In genomic region chr7:102191556-102192203, GRCh38 we compare ENCODE assay signal across 1 cellular context.
TF ChIP-seq lines count a peak whose summit lies in the region.

No MANE protein-coding gene starts in this region.

TF ChIP-seq in H1, 55 proteins besides CTCF, POLR2A, EP300 and RAD21:
- TF ChIP-seq PHF8 (conservative IDR thresholded peaks at IDR 0.05; ENCODE audit: low read depth, low read length) = no peak
- no peak for TF ChIP-seq SIX5 (IDR thresholded peaks at IDR 0.05; ENCODE audit: low read depth, low read length)
- no peak for TF ChIP-seq CREB1 (IDR thresholded peaks at IDR 0.05)
- TF ChIP-seq JUN (IDR thresholded peaks at IDR 0.05; ENCODE audit: low read depth, low read length) = no peak
- no peak for TF ChIP-seq TCF12 (IDR thresholded peaks at IDR 0.05; ENCODE audit: low read depth, low read length)
- no peak for TF ChIP-seq POLR2AphosphoS5 (IDR thresholded peaks at IDR 0.05; ENCODE audit: low read depth, low read length)
- no peak for TF ChIP-seq ASH2L (IDR thresholded peaks at IDR 0.05; ENCODE audit: low read length)
- no peak for TF ChIP-seq TAF7 (optimal IDR thresholded peaks at IDR 0.05; ENCODE audit: borderline replicate concordance, low read depth, low read length)
- TF ChIP-seq BACH1 (IDR thresholded peaks at IDR 0.05; ENCODE audit: low read length) = no peak
- no peak for TF ChIP-seq ATF2 (IDR thresholded peaks at IDR 0.05; ENCODE audit: low read length)
- no peak for TF ChIP-seq USF2 (IDR thresholded peaks at IDR 0.05; ENCODE audit: low read length)
- TF ChIP-seq CTBP2 (IDR thresholded peaks at IDR 0.05; ENCODE audit: borderline replicate concordance, insufficient read depth, insufficient read length, low read length) = no peak
- no peak for TF ChIP-seq KDM1A (IDR thresholded peaks at IDR 0.05; ENCODE audit: borderline replicate concordance, low read length)
- TF ChIP-seq JUND (IDR thresholded peaks at IDR 0.05; ENCODE audit: low read length) = no peak
- no peak for TF ChIP-seq TAF1 (IDR thresholded peaks at IDR 0.05; ENCODE audit: low read depth, low read length)
- no peak for TF ChIP-seq EGR1 (IDR thresholded peaks at IDR 0.05; ENCODE audit: borderline replicate concordance, low read depth, low read length)
- TF ChIP-seq CHD1 (IDR thresholded peaks at IDR 0.05; ENCODE audit: low read depth, low read length) = no peak
